In the genomic region with DNA sequence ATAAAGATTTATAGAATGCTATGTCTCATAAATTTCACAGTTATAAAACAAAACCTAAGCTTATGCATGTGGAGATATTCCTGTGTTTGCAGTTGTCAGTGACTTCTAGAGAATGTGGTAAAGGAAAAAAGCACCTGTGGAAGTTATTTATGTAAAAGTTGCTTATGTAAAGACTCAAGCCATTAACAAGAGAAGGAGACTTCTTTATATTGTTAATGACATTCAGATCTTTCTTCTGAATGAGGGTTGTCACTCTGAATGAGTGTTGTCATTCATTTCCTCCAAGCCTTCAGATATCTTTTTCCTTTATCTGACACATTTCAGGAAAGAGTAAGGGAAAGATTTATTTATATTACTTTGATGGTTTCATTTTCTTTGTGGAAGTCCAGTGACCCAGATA, we compare ENCODE assay signal across 22 cellular contexts.
"Had no signal": no experiment of that assay in that cellular context is flagged by ENCODE, and none has a peak within 500 bp of the region (broad histone marks: within the 10 kb centered on the region; RNA-seq: fewer than 3 reads in every experiment).

No MANE protein-coding gene starts in this region.

- H3K27ac Mint-ChIP-seq: activated CD4-positive, alpha-beta T cell treated with anti-CD3 and anti-CD28 coated beads, Interleukin-2, amount 10 ng/mL, durations not matched to agents 24 days and 14 days; activated CD8-positive, alpha-beta T cell treated with anti-CD3 and anti-CD28 coated beads for 36 hours; activated naive CD8-positive, alpha-beta T cell treated with anti-CD3 and anti-CD28 coated beads for 36 hours; activated T-cell treated with anti-CD3 and anti-CD28 coated beads, Interleukin-2, amount 50 U/mL, for 72 hours; activated T-helper 17 cell treated with anti-CD3 and anti-CD28 coated beads, Interleukin-2, amount 50 U/mL, for 72 hours had no signal

- H3K9me3 ChIP-seq: SJCRH30 had no signal

- H3K27me3 ChIP-seq: brain microvascular endothelial cell, SJCRH30 had no signal

- H3K4me3 Mint-ChIP-seq: activated CD4-positive, alpha-beta T cell treated with anti-CD3 and anti-CD28 coated beads, Interleukin-2, amount 10 ng/mL, durations not matched to agents 24 days and 14 days; activated CD8-positive, alpha-beta T cell treated with anti-CD3 and anti-CD28 coated beads for 36 hours; activated naive CD8-positive, alpha-beta T cell treated with anti-CD3 and anti-CD28 coated beads for 36 hours; activated T-cell treated with anti-CD3 and anti-CD28 coated beads, Interleukin-2, amount 50 U/mL, for 72 hours; activated T-helper 17 cell treated with anti-CD3 and anti-CD28 coated beads, Interleukin-2, amount 50 U/mL, for 72 hours had no signal

- H3K36me3 Mint-ChIP-seq: activated naive CD8-positive, alpha-beta T cell treated with anti-CD3 and anti-CD28 coated beads for 36 hours had no signal

- H3K27ac ChIP-seq: brain microvascular endothelial cell, SJCRH30, SK-N-MC, WERI-Rb-1 had no signal

- H3K9me3 Mint-ChIP-seq: activated CD4-positive, alpha-beta T cell treated with anti-CD3 and anti-CD28 coated beads, Interleukin-2, amount 10 ng/mL, durations not matched to agents 24 days and 14 days; activated CD8-positive, alpha-beta T cell treated with anti-CD3 and anti-CD28 coated beads for 36 hours; activated naive CD8-positive, alpha-beta T cell treated with anti-CD3 and anti-CD28 coated beads for 36 hours; activated T-cell treated with anti-CD3 and anti-CD28 coated beads, Interleukin-2, amount 50 U/mL, for 72 hours; activated T-helper 17 cell treated with anti-CD3 and anti-CD28 coated beads, Interleukin-2, amount 50 U/mL, for 72 hours had no signal

- H3K27me3 Mint-ChIP-seq: activated CD4-positive, alpha-beta T cell treated with anti-CD3 and anti-CD28 coated beads, Interleukin-2, amount 10 ng/mL, durations not matched to agents 24 days and 14 days; activated CD8-positive, alpha-beta T cell treated with anti-CD3 and anti-CD28 coated beads for 36 hours; activated naive CD8-positive, alpha-beta T cell treated with anti-CD3 and anti-CD28 coated beads for 36 hours; activated T-helper 17 cell treated with anti-CD3 and anti-CD28 coated beads, Interleukin-2, amount 50 U/mL, for 72 hours had no signal

- H3K4me3 ChIP-seq: SJCRH30, SK-N-MC had no signal

- ATAC-seq: activated CD8-positive, alpha-beta T cell treated with anti-CD3 and anti-CD28 coated beads for 36 hours; activated T-cell treated with anti-CD3 and anti-CD28 coated beads, Interleukin-2, amount 50 U/mL, for 72 hours; activated T-helper 17 cell treated with anti-CD3 and anti-CD28 coated beads, Interleukin-2, amount 50 U/mL, for 72 hours had no signal

- H3K36me3 ChIP-seq: brain microvascular endothelial cell, SJCRH30, WERI-Rb-1 had no signal

- DNase-seq: activated CD4-positive, alpha-beta T cell treated with anti-CD3 and anti-CD28 coated beads, Interleukin-2, amount 10 ng/mL, durations not matched to agents 24 days and 14 days; activated CD4-positive, alpha-beta T cell treated with anti-CD3 and anti-CD28 coated beads, Interleukin-2, amount 50 U/mL, for 4 hours; activated CD8-positive, alpha-beta T cell treated with anti-CD3 and anti-CD28 coated beads for 36 hours; activated effector memory CD4-positive, alpha-beta T cell treated with anti-CD3 and anti-CD28 coated beads, Interleukin-2, amount 50 U/mL, for 16 hours; activated naive CD4-positive, alpha-beta T cell; activated naive CD4-positive, alpha-beta T cell treated with anti-CD3 and anti-CD28 coated beads, Interleukin-2, amount 50 U/mL, for 16 hours; activated naive CD8-positive, alpha-beta T cell treated with anti-CD3 and anti-CD28 coated beads for 36 hours; activated T-cell treated with anti-CD3 and anti-CD28 coated beads, Interleukin-2, amount 50 U/mL, for 1 hour; activated T-cell treated with anti-CD3 and anti-CD28 coated beads, Interleukin-2, amount 50 U/mL, for 72 hours; amniotic stem cell; aorta; brain microvascular endothelial cell; central memory CD4-positive, alpha-beta T cell; NCI-H1436; NCI-H1694; NCI-H524 treated with DMSO at 0.1 percent for 48 hours; OCI-M1; SJCRH30; T1000; WERI-Rb-1 had no signal

- H3K4me1 ChIP-seq: SJCRH30 had no signal
